In the genomic region with DNA sequence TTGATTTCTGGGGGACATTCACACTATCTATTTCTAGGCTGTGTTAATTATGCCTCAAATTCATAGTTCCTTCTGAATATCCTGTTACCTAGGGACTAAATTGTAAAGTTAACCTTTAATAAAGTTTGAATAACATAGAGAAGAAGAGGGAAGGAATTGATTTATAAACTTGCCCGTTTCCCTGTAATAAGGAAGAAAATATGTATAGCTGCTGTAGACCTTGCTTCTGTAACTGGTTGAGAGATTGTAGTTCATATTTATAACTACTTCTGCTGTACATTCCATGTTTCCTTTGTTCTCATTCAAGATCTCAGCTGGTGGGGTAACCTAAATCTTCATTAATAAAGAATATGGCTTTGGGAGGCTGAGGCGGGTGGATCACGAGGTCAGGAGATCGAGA, we compare ENCODE assay signal across 24 cellular contexts. TPM values are rescaled to one million over a fixed set of nuclear protein-coding genes. Genes with fewer than 3 reads are reported as not detected.
DNase-seq lines count a peak whose midpoint lies in the region; ATAC-seq, FAIRE-seq and TF ChIP-seq lines count a peak whose summit lies in the region.
"Had no signal": no experiment of that assay in that cellular context is flagged by ENCODE, and none has a peak within 500 bp of the region (broad histone marks: within the 10 kb centered on the region; RNA-seq: fewer than 3 reads in every experiment).

No MANE protein-coding gene starts in this region.

- CTCF ChIA-PET in HepG2 (lab: Yijun Ruan, JAX; ENCODE audit: low intra/inter-chr PET ratio, low total read pairs) = no interaction called here

- no peak overlapping the region for H2BK5ac ChIP-seq in mesenchymal stem cell (ENCODE audit: low read depth, low read length, poor library complexity, severe bottlenecking)

- H3K4me1 ChIP-seq in HepG2 (ENCODE audit: insufficient read depth, low read length) = peaks cover 16% of the 10 kb centered on the region
- no peaks in the 10 kb centered on the region for H3K4me1 ChIP-seq in right lobe of liver
- H3K4me1 ChIP-seq in OCI-LY1 (ENCODE audit: insufficient read depth, low read length, severe bottlenecking) = peaks cover 29% of the 10 kb centered on the region
- H3K4me1 ChIP-seq in mesenchymal stem cell (ENCODE audit: control insufficient read depth, insufficient read depth, low read depth, low read length) = peaks cover 5% of the 10 kb centered on the region
- peaks cover 30 to 44% of the 10 kb centered on the region in 2 donors for H3K4me1 ChIP-seq in thyroid gland

- TF ChIP-seq RAD21 in HepG2 (CRISPR knock-in tag; IDR thresholded peaks at IDR 0.05) = no peak

- no peak for TF ChIP-seq POLR2A in HepG2 (IDR thresholded peaks at IDR 0.05; ENCODE audit: insufficient read depth in 1 of 2, low read depth in 2 of 2, low read length in 2 of 2)
- TF ChIP-seq POLR2A in right lobe of liver (IDR thresholded peaks at IDR 0.05) = no peak
- TF ChIP-seq POLR2A in thyroid gland (IDR thresholded peaks at IDR 0.05) = no peak
- TF ChIP-seq POLR2A in GM12892 (IDR thresholded peaks at IDR 0.05; ENCODE audit: low read depth, low read length) = no peak

- no peak overlapping the region for H4K91ac ChIP-seq in mesenchymal stem cell (ENCODE audit: low read length)

- H3K9me3 ChIP-seq in HepG2 (ENCODE audit: low read length) (no peaks in the 10 kb centered on the region), right lobe of liver (no peaks in the 10 kb centered on the region), OCI-LY1 (ENCODE audit: low read length) (no peaks in the 10 kb centered on the region), mesenchymal stem cell (ENCODE audit: control insufficient read depth, low read length) (no peaks in the 10 kb centered on the region), thyroid gland (no peaks in the 10 kb centered on the region)
- H3K9me3 ChIP-seq: A549 had no signal

- H3K27me3 ChIP-seq in HepG2 (ENCODE audit: control insufficient read depth in 1 of 2, insufficient read depth in 2 of 2, low read length in 2 of 2) (no peaks in the 10 kb centered on the region), right lobe of liver (no peaks in the 10 kb centered on the region), OCI-LY1 (ENCODE audit: insufficient read depth, low read length) (no peaks in the 10 kb centered on the region), mesenchymal stem cell (ENCODE audit: control insufficient read depth in 1 of 2, insufficient read depth in 1 of 2, low read length in 2 of 2) (no peaks in the 10 kb centered on the region), thyroid gland (no peaks in the 10 kb centered on the region)

- no peak overlapping the region for H3K14ac ChIP-seq in mesenchymal stem cell (ENCODE audit: low read length in 2 of 2)

- TF ChIP-seq EP300 in HepG2 (IDR thresholded peaks at IDR 0.05; ENCODE audit: low read depth in 2 of 2, low read length in 2 of 2) = no peak
- no peak for TF ChIP-seq EP300 in HepG2 (CRISPR knock-in tag; IDR thresholded peaks at IDR 0.05; ENCODE audit: borderline replicate concordance)

- H4K20me1 ChIP-seq in HepG2 (ENCODE audit: insufficient read depth, low read length) (peaks cover under 1% of the 10 kb centered on the region; the same call in 1 of the 2 replicates), OCI-LY1 (ENCODE audit: insufficient read depth, low read length) (no peaks in the 10 kb centered on the region)

- H3K27ac ChIP-seq in HepG2 (ENCODE audit: extremely low read length, insufficient read depth, low read length) = peak overlapping the region; percentile 18
- no peak overlapping the region for H3K27ac ChIP-seq in right lobe of liver
- H3K27ac ChIP-seq in OCI-LY1 (ENCODE audit: low read depth, low read length, poor library complexity, severe bottlenecking) = peak overlapping the region; percentile 50
- H3K27ac ChIP-seq in mesenchymal stem cell (ENCODE audit: low read length, poor library complexity, severe bottlenecking) = peak overlapping the region; percentile 45
- H3K27ac ChIP-seq in thyroid gland = peak overlapping the region; percentile 40 to 59 (median 46)
- H3K27ac ChIP-seq: 22Rv1, A549 had no signal

- H2AFZ ChIP-seq in HepG2 (ENCODE audit: low read length) = no peak overlapping the region
- no peak overlapping the region for H2AFZ ChIP-seq in OCI-LY1 (ENCODE audit: low read length)
- H2AFZ ChIP-seq in mesenchymal stem cell (ENCODE audit: low read depth, low read length) = no peak overlapping the region

- H3K23ac ChIP-seq in mesenchymal stem cell (ENCODE audit: low read length in 2 of 2) = no peak overlapping the region

- no peak overlapping the region for H2BK15ac ChIP-seq in mesenchymal stem cell (ENCODE audit: low read depth, poor library complexity, severe bottlenecking)

- no peaks in the 10 kb centered on the region for H3K9me2 ChIP-seq in OCI-LY1 (ENCODE audit: low read depth, low read length)

- H3F3A ChIP-seq in OCI-LY1 (ENCODE audit: insufficient read depth, low read length) = no peaks in the 10 kb centered on the region

- no peak overlapping the region for H2BK12ac ChIP-seq in mesenchymal stem cell (ENCODE audit: low read length in 2 of 2)

- no TSS peak for BruUV-seq in HepG2 (replicated peaks; lab: Mats Ljungman, UMichigan)

- no peak for ATAC-seq in HepG2
- no peak for ATAC-seq in right lobe of liver
- ATAC-seq: A549, GM12878 had no signal

- no peak overlapping the region for H3K18ac ChIP-seq in mesenchymal stem cell (ENCODE audit: low read depth in 1 of 2, low read length in 2 of 2)

- H3K9ac ChIP-seq in HepG2 (ENCODE audit: insufficient read depth, low read depth, low read length) = no peak overlapping the region
- H3K9ac ChIP-seq in OCI-LY1 (ENCODE audit: low read length) = no peak overlapping the region
- H3K9ac ChIP-seq in mesenchymal stem cell (ENCODE audit: low read length) = no peak overlapping the region

- TF ChIP-seq CTCF in HepG2 (CRISPR knock-in tag; IDR thresholded peaks at IDR 0.05) (no peak), right lobe of liver (IDR thresholded peaks at IDR 0.05) (no peak), OCI-LY1 (IDR thresholded peaks at IDR 0.05; ENCODE audit: low read length) (no peak), thyroid gland (IDR thresholded peaks at IDR 0.05) (no peak)

- H3K79me2 ChIP-seq in HepG2 (ENCODE audit: insufficient read depth, low read length) (peaks cover 27% of the 10 kb centered on the region), OCI-LY1 (ENCODE audit: insufficient read depth, low read length) (no peaks in the 10 kb centered on the region)

- FAIRE-seq in HepG2 (lab: Jason Lieb, UNC) (no peak), GM12892 (lab: Jason Lieb, UNC) (no peak)
- FAIRE-seq: A549, GM12878, GM19239 had no signal

- H3K4me3 ChIP-seq in HepG2 (replicated peaks in 1 of 3; ENCODE audit: insufficient read depth in 1 of 3, low read depth in 2 of 3, low read length in 3 of 3) (no peak overlapping the region), right lobe of liver (no peak overlapping the region), OCI-LY1 (ENCODE audit: low read depth, low read length, poor library complexity, severe bottlenecking) (no peak overlapping the region), mesenchymal stem cell (ENCODE audit: insufficient read depth in 1 of 2, low read depth in 1 of 2, low read length in 2 of 2) (no peak overlapping the region), thyroid gland (replicated peaks in 1 of 3) (no peak overlapping the region)
- H3K4me3 ChIP-seq: A549, GM12878 had no signal

- no peak for DNase-seq in HepG2 (ENCODE audit: low spot score)
- no peak for DNase-seq in right lobe of liver
- DNase-seq in mesenchymal stem cell = no peak
- DNase-seq in thyroid gland = no peak
- DNase-seq in NCI-H2196 treated with DMSO at 0.1 percent for 48 hours (lab: John Stamatoyannopoulos, UW; ENCODE audit: unreplicated experiment) = no peak
- DNase-seq in kidney glomerular epithelial cell (lab: John Stamatoyannopoulos, UW) = no peak
- no peak for DNase-seq in GM12892 (ENCODE audit: insufficient read length)
- DNase-seq: AML-193; C1 segment of cervical spinal cord; CD4-positive, alpha-beta memory T cell; CD4-positive, CD25-positive, alpha-beta regulatory T cell; CD8-positive, alpha-beta memory T cell; COR-L47; DMS 273 treated with DMSO at 0.1 percent for 48 hours; DMS153; DMS53; DMS79; DND-41; GDM1 had no signal

- intact Hi-C loops in HepG2 (cut with micrococcal nuclease; ENCODE audit: unreplicated experiment) (no loop called here), right lobe of liver (cut with DNase I) (no loop called here), thyroid gland (cut with DNase I) (no loop called here)

- no peak overlapping the region for H2AK5ac ChIP-seq in mesenchymal stem cell (ENCODE audit: low read length, severe bottlenecking)

- POLR2A ChIA-PET in HepG2 (lab: Yijun Ruan, JAX) = interaction anchor here (0.6 to 1.2 kb wide), 3 partner anchors 17 to 20 kb away, joined by 3 to 4 read pairs (median 3); partner anchors contain the start of gene NF1

- H4K8ac ChIP-seq in mesenchymal stem cell (ENCODE audit: low read length) = no peak overlapping the region

- peaks cover 2% of the 10 kb centered on the region for H3K79me1 ChIP-seq in mesenchymal stem cell (replicated peaks; ENCODE audit: low read length, poor library complexity, severe bottlenecking)

- no peak overlapping the region for H3K4ac ChIP-seq in mesenchymal stem cell (ENCODE audit: low read depth in 1 of 2, low read length in 2 of 2)

- 98% methylated on average over 4 of the region's 4 CpGs for WGBS in HepG2 (ENCODE audit: low lambda C conversion rate)
- WGBS in right lobe of liver (ENCODE audit: insufficient coverage, low coverage, low lambda C conversion rate, missing lambda C conversion rate) = 95% methylated on average over 4 of the region's 4 CpGs
- 100% methylated on average over 3 of the region's 4 CpGs for WGBS in mesenchymal stem cell
- WGBS in thyroid gland, 2 donors = 93 to 95% methylated on average over 4 of the region's 4 CpGs

- no peak overlapping the region for H2BK120ac ChIP-seq in mesenchymal stem cell (ENCODE audit: low read depth, low read length)

- H3K36me3 ChIP-seq in HepG2 (replicated peaks in 1 of 2; ENCODE audit: control insufficient read depth in 1 of 2, insufficient read depth in 2 of 2, low read length in 2 of 2) (no peaks in the 10 kb centered on the region), right lobe of liver (no peaks in the 10 kb centered on the region), OCI-LY1 (ENCODE audit: insufficient read depth, low read length) (no peaks in the 10 kb centered on the region), mesenchymal stem cell (ENCODE audit: control insufficient read depth in 1 of 2, insufficient read depth in 2 of 2, low read depth in 1 of 2, low read length in 2 of 2) (no peaks in the 10 kb centered on the region), thyroid gland (no peaks in the 10 kb centered on the region)

- H3K4me2 ChIP-seq in HepG2 (ENCODE audit: low read depth, low read length) = no peak overlapping the region
- H3K4me2 ChIP-seq in OCI-LY1 (ENCODE audit: low read length) = no peak overlapping the region
- H3K4me2 ChIP-seq in mesenchymal stem cell (ENCODE audit: low read length, poor library complexity, severe bottlenecking) = no peak overlapping the region
- H3K4me2 ChIP-seq: A549 had no signal

- in situ Hi-C loops in HepG2 (cut with HindIII; ENCODE audit: extremely low pct_ligation_motif_present, low pct_unique_long_range_greater_than_20kb) = no loop called here

RNA-seq across cellular contexts. Expression of gene NF1, which starts 19.2 kb away (rescaled TPM):
- total RNA-seq in HepG2 (2016; rRNA removed; fragmentation: Illumina TruSeq; extraction: Trizol) (21.5 and 35.4 TPM in 2 replicates), right lobe of liver (10 to 100 TPM; 26.6 to 35.3 (median 30.0) TPM), thyroid gland (100 to 1,000 TPM; 102 to 208 (median 129) TPM)
- 17.1 and 28.3 TPM in 2 replicates for total RNA-seq in HepG2 (2016; cell fraction: cytosol; rRNA removed; fragmentation: Illumina TruSeq; extraction: Trizol; ENCODE audit: low read depth)
- total RNA-seq in HepG2 (2016; cell fraction: insoluble cytoplasmic fraction; rRNA removed; fragmentation: Illumina TruSeq; extraction: Trizol) = 18.5 and 33.9 TPM in 2 replicates
- total RNA-seq in HepG2 (2016; cell fraction: membrane; rRNA removed; fragmentation: Illumina TruSeq; extraction: Trizol) = 11.5 and 14.4 TPM in 2 replicates
- 47.7 and 52.4 TPM in 2 replicates for total RNA-seq in HepG2 (2016; cell fraction: nucleus; rRNA removed; fragmentation: Illumina TruSeq; extraction: Trizol)
- 26.5 and 26.8 TPM in 2 replicates for polyA plus RNA-seq in HepG2 (2011; rRNA removed)
- 14.5 and 21.4 TPM in 2 replicates for polyA plus RNA-seq in HepG2 (2011; cell fraction: cytosol; rRNA removed)
- polyA plus RNA-seq in HepG2 (2011; cell fraction: nucleus; rRNA removed) = 41.8 and 42.7 TPM in 2 replicates
- 15.1 and 18.4 TPM in 2 replicates for polyA plus RNA-seq in HepG2 (2012)
- 0.50 and 0.57 TPM in 2 replicates for polyA plus RNA-seq in HepG2 (2016; cell fraction: cytosol; fragmentation: Illumina TruSeq; extraction: Trizol; ENCODE audit: low read depth)
- polyA plus RNA-seq in HepG2 (2016; cell fraction: insoluble cytoplasmic fraction; fragmentation: Illumina TruSeq; extraction: Trizol; ENCODE audit: low read depth) = 19.3 and 19.5 TPM in 2 replicates
- 1.2 and 1.3 TPM in 2 replicates for polyA plus RNA-seq in HepG2 (2016; cell fraction: membrane; fragmentation: Illumina TruSeq; extraction: Trizol; ENCODE audit: low read depth)
- polyA plus RNA-seq in HepG2 (2016; cell fraction: nucleus; fragmentation: Illumina TruSeq; extraction: Trizol; ENCODE audit: insufficient read depth, low read depth) = 19.1 and 25.9 TPM in 2 replicates
- polyA minus RNA-seq in HepG2 (2011; rRNA and poly(A)+ RNA removed; ENCODE audit: low replicate concordance) = 108 and 118 TPM in 2 replicates
- polyA minus RNA-seq in HepG2 (2011; cell fraction: cytosol; rRNA and poly(A)+ RNA removed) = 59.6 and 76.9 TPM in 2 replicates
- polyA minus RNA-seq in HepG2 (2011; cell fraction: nucleus; rRNA and poly(A)+ RNA removed) = 229 and 246 TPM in 2 replicates
- 22.2 TPM for polyA plus RNA-seq in mesenchymal stem cell (2013, experiment 1 of 2)
- polyA plus RNA-seq in mesenchymal stem cell (2013, experiment 2 of 2) = 20.6 TPM
- polyA plus RNA-seq in GM12892 (2012; ENCODE audit: missing spikeins) = 15.8 TPM

Comparison
In these comparisons a context has a peak if more than half of its experiments do, and no peak if none do; other contexts are left out.
1. H3K27ac ChIP-seq: peak in HepG2 (single experiment), OCI-LY1 (single experiment), mesenchymal stem cell (single experiment) and thyroid gland (3 of 3); none in right lobe of liver (0 of 3).